ENCODE assay signal across 25 cellular contexts in the genomic region with DNA sequence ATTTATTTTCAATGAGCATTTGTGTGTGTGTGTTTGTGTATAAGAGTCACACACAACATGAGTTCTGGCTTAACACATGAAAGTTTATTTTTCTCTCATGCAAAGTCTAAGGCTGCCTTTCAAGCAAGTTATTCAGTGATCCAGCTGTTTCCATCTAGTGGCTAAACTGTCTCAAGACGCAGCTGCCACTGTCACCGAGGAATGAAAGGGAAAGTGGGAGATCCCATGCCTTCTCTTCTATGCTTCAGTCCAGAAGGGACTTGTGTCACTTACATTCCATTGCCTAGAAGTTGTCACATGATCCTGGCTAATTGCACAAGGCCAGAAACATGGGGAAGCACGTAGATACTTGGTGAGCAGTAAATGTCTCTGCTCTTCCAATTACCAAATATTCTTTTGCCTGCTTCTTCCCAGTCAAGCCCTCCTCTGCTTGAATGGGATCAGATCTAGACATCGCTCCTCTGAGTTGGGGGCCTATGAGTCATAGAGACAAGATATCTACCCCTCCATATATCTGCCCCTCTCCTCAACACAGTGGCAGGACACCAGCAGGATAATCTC. TPM values are rescaled to one million over a fixed set of nuclear protein-coding genes. Genes with fewer than 3 reads are reported as not detected.
A peak's percentile ranks its signal among the peaks of the same experiment; 100 is the strongest.
DNase-seq lines count a peak whose midpoint lies in the region; ATAC-seq, FAIRE-seq and TF ChIP-seq lines count a peak whose summit lies in the region.
"Had no signal": no experiment of that assay in that cellular context is flagged by ENCODE, and none has a peak within 500 bp of the region (broad histone marks: within the 10 kb centered on the region; RNA-seq: fewer than 3 reads in every experiment).

No MANE protein-coding gene starts in this region.

- no peaks in the 10 kb centered on the region for H3K9me3 ChIP-seq in trophoblast cell (ENCODE audit: insufficient read depth, low read depth, low read length)
- H3K9me3 ChIP-seq in CD8-positive, alpha-beta T cell (ENCODE audit: low read length), result no peaks in the 10 kb centered on the region
- H3K9me3 ChIP-seq: colonic mucosa, stomach, uterus had no signal

- no peaks in the 10 kb centered on the region for H3K4me1 Mint-ChIP-seq in CD8-positive, alpha-beta T cell (ENCODE audit: low read depth)
- H3K4me1 Mint-ChIP-seq: memory B cell; naive thymus-derived CD8-positive, alpha-beta T cell had no signal

- no peak overlapping the region for H4K12ac ChIP-seq in trophoblast cell (ENCODE audit: low read depth, low read length)

- no peaks in the 10 kb centered on the region for H3K79me2 ChIP-seq in trophoblast cell (ENCODE audit: control insufficient read depth, insufficient read depth, low read length, poor library complexity)

- H2BK5ac ChIP-seq in trophoblast cell (ENCODE audit: low read depth, low read length, poor library complexity), result no peak overlapping the region

- H3K4me2 ChIP-seq in trophoblast cell (ENCODE audit: low read length), result no peak overlapping the region

- no peaks in the 10 kb centered on the region for H3K36me3 ChIP-seq in trophoblast cell (ENCODE audit: control insufficient read depth in 1 of 2, insufficient read depth in 2 of 2, low read length in 2 of 2)
- H3K36me3 ChIP-seq in CD8-positive, alpha-beta T cell (ENCODE audit: insufficient read depth, low read length), result no peaks in the 10 kb centered on the region
- H3K36me3 ChIP-seq: colonic mucosa, stomach, uterus had no signal

- intact Hi-C loops in posterior vena cava (cut with DNase I), result no loop called here
- intact Hi-C loops in CD8-positive, alpha-beta T cell (cut with DNase I, micrococcal nuclease), result no loop called here

- FAIRE-seq in HTR-8/SVneo (lab: Jason Lieb, UNC), result peak; percentile 40
- FAIRE-seq: HepG2 had no signal

- no peak overlapping the region for H3K23ac ChIP-seq in trophoblast cell (ENCODE audit: low read length)

- H4K8ac ChIP-seq in trophoblast cell (ENCODE audit: low read depth, low read length), result no peak overlapping the region

- DNase-seq in AG20443 (ENCODE audit: low spot score) (peak; percentile 44), HTR-8/SVneo (ENCODE audit: insufficient read length, low spot score) (no peak), epithelial cell of proximal tubule (ENCODE audit: low read depth) (no peak), trophoblast cell (peak; percentile 16 to 52), posterior vena cava (ENCODE audit: low spot score) (no peak), iPS-NIHi7 (ENCODE audit: extremely low spot score) (no peak)
- no peak for DNase-seq in activated naive CD4-positive, alpha-beta T cell (lab: John Stamatoyannopoulos, UW)
- no peak for DNase-seq in CD8-positive, alpha-beta T cell
- DNase-seq: activated CD4-positive, CD25-positive, alpha-beta regulatory T cell; activated CD8-positive, alpha-beta T cell treated with anti-CD3 and anti-CD28 coated beads for 36 hours; activated T-cell treated with anti-CD3 and anti-CD28 coated beads, Interleukin-2, amount 50 U/mL, for 4 hours; colonic mucosa; COR-L47; foreskin melanocyte; GOT3; kidney glomerular epithelial cell; naive thymus-derived CD8-positive, alpha-beta T cell; NCI-H748 treated with DMSO at 0.1 percent for 48 hours; stomach; uterus had no signal

- no peak overlapping the region for H3K4me3 Mint-ChIP-seq in CD8-positive, alpha-beta T cell
- H3K4me3 Mint-ChIP-seq: activated CD8-positive, alpha-beta T cell treated with anti-CD3 and anti-CD28 coated beads for 36 hours; activated T-cell treated with anti-CD3 and anti-CD28 coated beads, Interleukin-2, amount 50 U/mL, for 4 hours; memory B cell; naive thymus-derived CD8-positive, alpha-beta T cell; T-helper 2 cell treated with Interferon-gamma antibody and Interleukin-4, amounts not matched to agents 5 μg/mL and 100 μg/mL, for 36 hours had no signal

- H2BK120ac ChIP-seq in trophoblast cell (ENCODE audit: insufficient read depth, low read length, poor library complexity), result no peak overlapping the region

- no peaks in the 10 kb centered on the region for H3K9me3 Mint-ChIP-seq in CD8-positive, alpha-beta T cell
- H3K9me3 Mint-ChIP-seq: activated CD8-positive, alpha-beta T cell treated with anti-CD3 and anti-CD28 coated beads for 36 hours; activated naive CD4-positive, alpha-beta T cell treated with anti-CD3 and anti-CD28 coated beads, Interleukin-2, amount 50 U/mL, for 72 hours; activated T-cell treated with anti-CD3 and anti-CD28 coated beads, Interleukin-2, amount 50 U/mL, for 4 hours; memory B cell; T-helper 2 cell treated with Interferon-gamma antibody and Interleukin-4, amounts not matched to agents 5 μg/mL and 100 μg/mL, for 36 hours had no signal

- no peak overlapping the region for H3K18ac ChIP-seq in trophoblast cell (ENCODE audit: low read length)

- ATAC-seq in CD8-positive, alpha-beta T cell, result no peak
- ATAC-seq: activated CD8-positive, alpha-beta T cell treated with anti-CD3 and anti-CD28 coated beads for 36 hours; activated naive CD4-positive, alpha-beta T cell treated with anti-CD3 and anti-CD28 coated beads, Interleukin-2, amount 50 U/mL, for 72 hours; activated T-cell treated with anti-CD3 and anti-CD28 coated beads, Interleukin-2, amount 50 U/mL, for 4 hours; HepG2; naive thymus-derived CD8-positive, alpha-beta T cell had no signal

- H3K79me1 ChIP-seq in trophoblast cell (ENCODE audit: low read length), result no peaks in the 10 kb centered on the region

- H3K36me3 Mint-ChIP-seq in CD8-positive, alpha-beta T cell, result no peaks in the 10 kb centered on the region
- H3K36me3 Mint-ChIP-seq: activated naive CD4-positive, alpha-beta T cell treated with anti-CD3 and anti-CD28 coated beads, Interleukin-2, amount 50 U/mL, for 72 hours; memory B cell; naive thymus-derived CD8-positive, alpha-beta T cell had no signal

- peaks cover 12% of the 10 kb centered on the region for H3K27me3 Mint-ChIP-seq in CD8-positive, alpha-beta T cell (ENCODE audit: low read depth)

- no peak overlapping the region for H3K4me3 ChIP-seq in epithelial cell of proximal tubule (ENCODE audit: low read depth, low read length)
- no peak overlapping the region for H3K4me3 ChIP-seq in trophoblast cell (ENCODE audit: low read depth, low read length)
- H3K4me3 ChIP-seq in CD8-positive, alpha-beta T cell (ENCODE audit: low read depth, low read length), result no peak overlapping the region
- H3K4me3 ChIP-seq: colonic mucosa, stomach, uterus had no signal

- H2BK12ac ChIP-seq in trophoblast cell (ENCODE audit: low read length), result no peak overlapping the region

- H3K4ac ChIP-seq in trophoblast cell (ENCODE audit: low read depth, low read length), result no peak overlapping the region

- WGBS in trophoblast cell (ENCODE audit: extremely low coverage, insufficient coverage, insufficient read length), result no CpG with 5 or more reads among the region's 4 CpGs

- peak; percentile 22 for TF ChIP-seq CTCF in epithelial cell of proximal tubule (conservative IDR thresholded peaks at IDR 0.05; ENCODE audit: low read depth, low read length)
- no peak for TF ChIP-seq CTCF in CD8-positive, alpha-beta T cell (IDR thresholded peaks at IDR 0.05)

- H3K14ac ChIP-seq in trophoblast cell (ENCODE audit: low read length), result no peak overlapping the region

- no peak overlapping the region for H2AK5ac ChIP-seq in trophoblast cell (ENCODE audit: low read length)

- peaks cover 0 to 3% of the 10 kb centered on the region in 2 experiments for H3K4me1 ChIP-seq in trophoblast cell (ENCODE audit: control insufficient read depth in 1 of 2, insufficient read depth in 2 of 2, low read length in 2 of 2)
- no peaks in the 10 kb centered on the region for H3K4me1 ChIP-seq in CD8-positive, alpha-beta T cell (ENCODE audit: insufficient read depth, low read length)
- H3K4me1 ChIP-seq: colonic mucosa, stomach, uterus had no signal

- POLR2A ChIA-PET in CD8-positive, alpha-beta T cell (lab: Charles Lee), result no interaction called here

- H2AFZ ChIP-seq in trophoblast cell (ENCODE audit: insufficient read depth, low read length, poor library complexity), result no peak overlapping the region

- no peak overlapping the region for H3K27ac Mint-ChIP-seq in CD8-positive, alpha-beta T cell
- H3K27ac Mint-ChIP-seq: activated CD8-positive, alpha-beta T cell treated with anti-CD3 and anti-CD28 coated beads for 36 hours; activated naive CD4-positive, alpha-beta T cell treated with anti-CD3 and anti-CD28 coated beads, Interleukin-2, amount 50 U/mL, for 72 hours; memory B cell; naive thymus-derived CD8-positive, alpha-beta T cell; progenitor cell of endocrine pancreas; T-helper 2 cell treated with Interferon-gamma antibody and Interleukin-4, amounts not matched to agents 5 μg/mL and 100 μg/mL, for 36 hours had no signal

- CTCF ChIA-PET in CD8-positive, alpha-beta T cell (lab: Charles Lee), result interaction anchor here (0.8 kb wide), 1 partner anchor 63 kb away, joined by 3 read pairs; no protein-coding TSS in a partner anchor

- H3K9ac ChIP-seq in trophoblast cell (ENCODE audit: low read length), result no peak overlapping the region

- no peaks in the 10 kb centered on the region for H3K27me3 ChIP-seq in trophoblast cell (ENCODE audit: insufficient read depth, low read length)
- no peaks in the 10 kb centered on the region for H3K27me3 ChIP-seq in CD8-positive, alpha-beta T cell (ENCODE audit: insufficient read depth, low read length)
- H3K27me3 ChIP-seq: colonic mucosa, uterus had no signal

- no peak overlapping the region for H3K27ac ChIP-seq in trophoblast cell (ENCODE audit: low read depth, low read length)
- no peak overlapping the region for H3K27ac ChIP-seq in CD8-positive, alpha-beta T cell (ENCODE audit: low read depth, low read length)
- H3K27ac ChIP-seq: colonic mucosa, stomach, uterus had no signal

- H4K91ac ChIP-seq in trophoblast cell (ENCODE audit: low read depth, low read length), result no peak overlapping the region

RNA-seq across cellular contexts. Expression of gene SLIT3, which starts 30.4 kb away (rescaled TPM):
- total RNA-seq in epithelial cell of proximal tubule (0.36 and 3.1 TPM in 2 replicates), posterior vena cava (100 to 1,000 TPM in 1 of 2 donors, 10 to 100 TPM in 1; 67.1 to 140 TPM)
- polyA plus RNA-seq in trophoblast cell (2013), result 56.0 and 60.2 TPM in 2 replicates
- not detected for total RNA-seq in CD8-positive, alpha-beta T cell
- total RNA-seq: HepG2; naive thymus-derived CD8-positive, alpha-beta T cell had no signal
- polyA plus RNA-seq: HepG2; naive thymus-derived CD8-positive, alpha-beta T cell had no signal

Comparison
In these comparisons a context has a peak if more than half of its experiments do, and no peak if none do; other contexts are left out.
1. DNase-seq: peak in AG20443 (single experiment) and trophoblast cell (2 of 2); none in HTR-8/SVneo (single experiment), epithelial cell of proximal tubule (single experiment), posterior vena cava (single experiment), iPS-NIHi7 (single experiment), activated naive CD4-positive, alpha-beta T cell (0 of 4) and CD8-positive, alpha-beta T cell (0 of 7).
2. RNA of gene SLIT3, which starts 30.4 kb away (total RNA-seq): 67.1 to 140 TPM in posterior vena cava; 0.36 to 3.1 TPM in epithelial cell of proximal tubule and not detected in CD8-positive, alpha-beta T cell; every median in the first group is over 10 times any median in the second.